In genomic region chr5:40220260-40220659, GRCh38 we compare ENCODE assay signal across 23 cellular contexts.
"Had no signal": no experiment of that assay in that cellular context is flagged by ENCODE, and none has a peak within 500 bp of the region (broad histone marks: within the 10 kb centered on the region; RNA-seq: fewer than 3 reads in every experiment).

No MANE protein-coding gene starts in this region.

- ATAC-seq: activated CD8-positive, alpha-beta T cell treated with anti-CD3 and anti-CD28 coated beads, Interleukin-2, amount 10 ng/mL, durations not matched to agents 7 days and 5 days; left lobe of liver; sciatic nerve; stimulated activated effector memory CD8-positive, alpha-beta T cell treated with anti-CD3 and anti-CD28 coated beads, Interleukin-12 subunit alpha, Interleukin-12 subunit beta, amount 100 ng/mL, for 72 hours; WTC11 had no signal

- H3K36me3 ChIP-seq: stomach had no signal

- H3K27ac ChIP-seq: epithelial cell of prostate, stomach had no signal

- H3K4me3 Mint-ChIP-seq: activated CD8-positive, alpha-beta T cell treated with anti-CD3 and anti-CD28 coated beads, Interleukin-2, amount 10 ng/mL, durations not matched to agents 7 days and 5 days; activated naive CD8-positive, alpha-beta T cell; brain; mesothelial cell of epicardium; nephron progenitor cell; stimulated activated effector memory CD8-positive, alpha-beta T cell treated with anti-CD3 and anti-CD28 coated beads, Interleukin-12 subunit alpha, Interleukin-12 subunit beta, amount 100 ng/mL, for 72 hours; type B pancreatic cell; WTC11 had no signal

- H3K9me3 Mint-ChIP-seq: brain, nephron progenitor cell, type B pancreatic cell had no signal

- H3K27ac Mint-ChIP-seq: activated CD8-positive, alpha-beta T cell treated with anti-CD3 and anti-CD28 coated beads, Interleukin-2, amount 10 ng/mL, durations not matched to agents 7 days and 5 days; activated naive CD8-positive, alpha-beta T cell; brain; mesothelial cell of epicardium; nephron progenitor cell; stimulated activated effector memory CD8-positive, alpha-beta T cell treated with anti-CD3 and anti-CD28 coated beads, Interleukin-12 subunit alpha, Interleukin-12 subunit beta, amount 100 ng/mL, for 72 hours; type B pancreatic cell; WTC11 had no signal

- H3K27me3 Mint-ChIP-seq: activated naive CD8-positive, alpha-beta T cell; brain; type B pancreatic cell had no signal

- H3K27me3 ChIP-seq: stomach had no signal

- H3K4me3 ChIP-seq: lung, smooth muscle cell, stomach had no signal

- H3K36me3 Mint-ChIP-seq: brain; mesothelial cell of epicardium; stimulated activated effector memory CD8-positive, alpha-beta T cell treated with anti-CD3 and anti-CD28 coated beads, Interleukin-12 subunit alpha, Interleukin-12 subunit beta, amount 100 ng/mL, for 72 hours; type B pancreatic cell had no signal

- DNase-seq: activated CD4-positive, alpha-beta T cell treated with anti-CD3 and anti-CD28 coated beads for 48 hours; activated CD8-positive, alpha-beta memory T cell treated with anti-CD3 and anti-CD28 coated beads, Interleukin-2, amount 50 U/mL, for 48 hours; activated CD8-positive, alpha-beta T cell treated with anti-CD3 and anti-CD28 coated beads, Interleukin-2, amount 10 ng/mL, durations not matched to agents 7 days and 5 days; amygdala; caudate nucleus; foreskin melanocyte; hypothalamus; nephron progenitor cell; nucleus accumbens; stimulated activated CD4-positive, alpha-beta T cell treated with anti-CD3 and anti-CD28 coated beads, Interleukin-4, amount 100 ng/mL, for 24 hours; stomach had no signal

- H3K4me1 Mint-ChIP-seq: nephron progenitor cell, WTC11 had no signal

- H3K4me2 ChIP-seq: smooth muscle cell had no signal

- H3K9me3 ChIP-seq: stomach had no signal

- FAIRE-seq: TTC549 had no signal
